Comparison of ENCODE assay signal across 1 cellular context in the genomic region with DNA sequence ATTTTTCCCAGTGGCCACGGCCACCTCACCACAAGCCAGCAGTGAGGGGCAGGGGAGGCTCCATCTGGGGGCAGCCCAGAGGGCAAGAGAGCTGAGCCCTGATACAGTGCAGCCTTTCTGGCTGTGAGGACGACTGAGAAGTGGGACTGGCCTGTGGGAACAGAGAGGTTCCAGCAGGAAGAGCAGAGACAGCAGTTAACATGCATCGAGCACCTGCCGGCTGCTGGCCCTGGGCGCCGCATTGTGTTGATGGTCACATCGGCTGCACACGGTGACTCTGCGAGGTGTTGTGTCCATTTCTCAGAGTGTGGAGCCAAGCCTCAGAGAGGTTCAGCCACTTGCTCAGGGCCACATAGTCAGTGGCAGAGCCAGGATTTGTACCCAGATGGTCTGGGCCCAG.
TF ChIP-seq lines count a peak whose summit lies in the region.

No MANE protein-coding gene starts in this region.

TF ChIP-seq in HCT116, 20 proteins besides CTCF, POLR2A, EP300 and RAD21 (continued from another document):
- TF ChIP-seq, protein P1, sequence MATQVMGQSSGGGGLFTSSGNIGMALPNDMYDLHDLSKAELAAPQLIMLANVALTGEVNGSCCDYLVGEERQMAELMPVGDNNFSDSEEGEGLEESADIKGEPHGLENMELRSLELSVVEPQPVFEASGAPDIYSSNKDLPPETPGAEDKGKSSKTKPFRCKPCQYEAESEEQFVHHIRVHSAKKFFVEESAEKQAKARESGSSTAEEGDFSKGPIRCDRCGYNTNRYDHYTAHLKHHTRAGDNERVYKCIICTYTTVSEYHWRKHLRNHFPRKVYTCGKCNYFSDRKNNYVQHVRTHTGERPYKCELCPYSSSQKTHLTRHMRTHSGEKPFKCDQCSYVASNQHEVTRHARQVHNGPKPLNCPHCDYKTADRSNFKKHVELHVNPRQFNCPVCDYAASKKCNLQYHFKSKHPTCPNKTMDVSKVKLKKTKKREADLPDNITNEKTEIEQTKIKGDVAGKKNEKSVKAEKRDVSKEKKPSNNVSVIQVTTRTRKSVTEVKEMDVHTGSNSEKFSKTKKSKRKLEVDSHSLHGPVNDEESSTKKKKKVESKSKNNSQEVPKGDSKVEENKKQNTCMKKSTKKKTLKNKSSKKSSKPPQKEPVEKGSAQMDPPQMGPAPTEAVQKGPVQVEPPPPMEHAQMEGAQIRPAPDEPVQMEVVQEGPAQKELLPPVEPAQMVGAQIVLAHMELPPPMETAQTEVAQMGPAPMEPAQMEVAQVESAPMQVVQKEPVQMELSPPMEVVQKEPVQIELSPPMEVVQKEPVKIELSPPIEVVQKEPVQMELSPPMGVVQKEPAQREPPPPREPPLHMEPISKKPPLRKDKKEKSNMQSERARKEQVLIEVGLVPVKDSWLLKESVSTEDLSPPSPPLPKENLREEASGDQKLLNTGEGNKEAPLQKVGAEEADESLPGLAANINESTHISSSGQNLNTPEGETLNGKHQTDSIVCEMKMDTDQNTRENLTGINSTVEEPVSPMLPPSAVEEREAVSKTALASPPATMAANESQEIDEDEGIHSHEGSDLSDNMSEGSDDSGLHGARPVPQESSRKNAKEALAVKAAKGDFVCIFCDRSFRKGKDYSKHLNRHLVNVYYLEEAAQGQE (IDR thresholded peaks at IDR 0.05; ENCODE audit: low read depth), result no peak
- TF ChIP-seq SIN3A (IDR thresholded peaks at IDR 0.05; ENCODE audit: low read depth) (no peak), ELF1 (IDR thresholded peaks at IDR 0.05; ENCODE audit: borderline replicate concordance, low read depth) (no peak), YY1 (IDR thresholded peaks at IDR 0.05; ENCODE audit: extremely low read depth, insufficient replicate concordance, low read depth, low read length) (no peak), EZH2phosphoT487 (IDR thresholded peaks at IDR 0.05; ENCODE audit: borderline replicate concordance) (no peak), TCF7L2 (IDR thresholded peaks at IDR 0.05; ENCODE audit: borderline replicate concordance, extremely low read depth, insufficient read depth, insufficient read length) (no peak), SP1 (IDR thresholded peaks at IDR 0.05; ENCODE audit: low read depth) (no peak), FOSL1 (IDR thresholded peaks at IDR 0.05; ENCODE audit: low read depth) (no peak), EGR1 (IDR thresholded peaks at IDR 0.05; ENCODE audit: low read depth) (no peak), POLR2AphosphoS5 (IDR thresholded peaks at IDR 0.05; ENCODE audit: low read depth, low read length) (no peak), JUND (IDR thresholded peaks at IDR 0.05) (no peak), ZNF274 (IDR thresholded peaks at IDR 0.05; ENCODE audit: low read depth, low read length) (no peak)
- TF ChIP-seq, protein P2, sequence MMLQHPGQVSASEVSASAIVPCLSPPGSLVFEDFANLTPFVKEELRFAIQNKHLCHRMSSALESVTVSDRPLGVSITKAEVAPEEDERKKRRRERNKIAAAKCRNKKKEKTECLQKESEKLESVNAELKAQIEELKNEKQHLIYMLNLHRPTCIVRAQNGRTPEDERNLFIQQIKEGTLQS (IDR thresholded peaks at IDR 0.05), result no peak
- TF ChIP-seq, protein P3, sequence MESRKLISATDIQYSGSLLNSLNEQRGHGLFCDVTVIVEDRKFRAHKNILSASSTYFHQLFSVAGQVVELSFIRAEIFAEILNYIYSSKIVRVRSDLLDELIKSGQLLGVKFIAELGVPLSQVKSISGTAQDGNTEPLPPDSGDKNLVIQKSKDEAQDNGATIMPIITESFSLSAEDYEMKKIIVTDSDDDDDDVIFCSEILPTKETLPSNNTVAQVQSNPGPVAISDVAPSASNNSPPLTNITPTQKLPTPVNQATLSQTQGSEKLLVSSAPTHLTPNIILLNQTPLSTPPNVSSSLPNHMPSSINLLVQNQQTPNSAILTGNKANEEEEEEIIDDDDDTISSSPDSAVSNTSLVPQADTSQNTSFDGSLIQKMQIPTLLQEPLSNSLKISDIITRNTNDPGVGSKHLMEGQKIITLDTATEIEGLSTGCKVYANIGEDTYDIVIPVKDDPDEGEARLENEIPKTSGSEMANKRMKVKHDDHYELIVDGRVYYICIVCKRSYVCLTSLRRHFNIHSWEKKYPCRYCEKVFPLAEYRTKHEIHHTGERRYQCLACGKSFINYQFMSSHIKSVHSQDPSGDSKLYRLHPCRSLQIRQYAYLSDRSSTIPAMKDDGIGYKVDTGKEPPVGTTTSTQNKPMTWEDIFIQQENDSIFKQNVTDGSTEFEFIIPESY (IDR thresholded peaks at IDR 0.05; ENCODE audit: extremely low read depth, insufficient replicate concordance, low read length), result no peak
